Comparison of ENCODE assay signal across 16 cellular contexts in genomic region chr3:126913524-126913923, GRCh38.
DNase-seq lines count a peak whose midpoint lies in the region; ATAC-seq, FAIRE-seq and TF ChIP-seq lines count a peak whose summit lies in the region.
"Had no signal": no experiment of that assay in that cellular context is flagged by ENCODE, and none has a peak within 500 bp of the region (broad histone marks: within the 10 kb centered on the region; RNA-seq: fewer than 3 reads in every experiment).

No MANE protein-coding gene starts in this region.

- H3K27ac ChIP-seq in suprapubic skin (no peak overlapping the region), prostate gland (no peak overlapping the region)

- H3K36me3 ChIP-seq in suprapubic skin (no peaks in the 10 kb centered on the region), prostate gland (no peaks in the 10 kb centered on the region)

- CTCF ChIA-PET in activated CD8-positive, alpha-beta T cell treated with anti-CD3 and anti-CD28 coated beads, Interleukin-2, amount 10 ng/mL, durations not matched to agents 7 days and 5 days (lab: Charles Lee) = no interaction called here

- peak; percentile 6 for DNase-seq in activated CD4-positive, alpha-beta T cell treated with anti-CD3 and anti-CD28 coated beads for 48 hours
- DNase-seq in activated CD4-positive, alpha-beta T cell treated with anti-CD3 and anti-CD28 coated beads, Interleukin-2, amount 50 U/mL, for 1 hour = no peak
- DNase-seq in M059J (ENCODE audit: low read depth) (peak; percentile 75), posterior vena cava (ENCODE audit: low spot score) (peak; percentile 70), suprapubic skin (ENCODE audit: low spot score in 2 of 2) (no peak), H54 (ENCODE audit: insufficient read length, low spot score) (no peak), prostate gland (ENCODE audit: low spot score) (no peak)
- DNase-seq in activated CD8-positive, alpha-beta T cell treated with anti-CD3 and anti-CD28 coated beads, Interleukin-2, amount 10 ng/mL, durations not matched to agents 7 days and 5 days = peak; percentile 43
- DNase-seq: activated naive CD4-positive, alpha-beta T cell treated with anti-CD3 and anti-CD28 coated beads, Interleukin-2, amount 50 U/mL, for 16 hours; effector memory CD4-positive, alpha-beta T cell; foreskin fibroblast; NCI-H446 treated with DMSO at 0.1 percent for 48 hours; nucleus accumbens had no signal

- H3K4me3 Mint-ChIP-seq in activated CD8-positive, alpha-beta T cell treated with anti-CD3 and anti-CD28 coated beads, Interleukin-2, amount 10 ng/mL, durations not matched to agents 7 days and 5 days = no peak overlapping the region

- no peak overlapping the region for H3K27ac Mint-ChIP-seq in activated CD8-positive, alpha-beta T cell treated with anti-CD3 and anti-CD28 coated beads, Interleukin-2, amount 10 ng/mL, durations not matched to agents 7 days and 5 days

- ATAC-seq in activated CD8-positive, alpha-beta T cell treated with anti-CD3 and anti-CD28 coated beads, Interleukin-2, amount 10 ng/mL, durations not matched to agents 7 days and 5 days = no peak

- peaks cover 26% of the 10 kb centered on the region for H3K4me1 ChIP-seq in suprapubic skin
- no peaks in the 10 kb centered on the region for H3K4me1 ChIP-seq in prostate gland (replicated peaks)

- intact Hi-C loops in posterior vena cava (cut with DNase I) = no loop called here
- intact Hi-C loops in prostate gland (cut with DNase I) = no loop called here

- TF ChIP-seq POLR2A in suprapubic skin (IDR thresholded peaks at IDR 0.05) = no peak
- no peak for TF ChIP-seq POLR2A in H54 (IDR thresholded peaks at IDR 0.05; ENCODE audit: low read depth, low read length)
- no peak for TF ChIP-seq POLR2A in prostate gland (IDR thresholded peaks at IDR 0.05)

- POLR2A ChIA-PET in activated CD8-positive, alpha-beta T cell treated with anti-CD3 and anti-CD28 coated beads, Interleukin-2, amount 10 ng/mL, durations not matched to agents 7 days and 5 days (lab: Charles Lee) = no interaction called here

- 91% methylated on average over 6 of the region's 6 CpGs for WGBS in suprapubic skin
- 88% methylated on average over 6 of the region's 6 CpGs for WGBS in prostate gland

- no peak overlapping the region for H3K4me3 ChIP-seq in suprapubic skin
- H3K4me3 ChIP-seq in prostate gland = no peak overlapping the region
- H3K4me3 ChIP-seq: smooth muscle cell had no signal

- TF ChIP-seq CTCF in suprapubic skin (IDR thresholded peaks at IDR 0.05) (no peak), prostate gland (IDR thresholded peaks at IDR 0.05) (no peak)

- H3K36me3 Mint-ChIP-seq in activated CD8-positive, alpha-beta T cell treated with anti-CD3 and anti-CD28 coated beads, Interleukin-2, amount 10 ng/mL, durations not matched to agents 7 days and 5 days (ENCODE audit: low read depth) = peaks cover 18% of the 10 kb centered on the region

- H3K27me3 ChIP-seq in suprapubic skin (no peaks in the 10 kb centered on the region), prostate gland (replicated peaks; ENCODE audit: insufficient read depth) (no peaks in the 10 kb centered on the region)

- no peak for TF ChIP-seq EP300 in suprapubic skin (IDR thresholded peaks at IDR 0.05)

- FAIRE-seq in H54 (lab: Jason Lieb, UNC) = no peak
- FAIRE-seq: D721Med, HTR-8/SVneo had no signal

- H3K4me1 Mint-ChIP-seq in activated CD8-positive, alpha-beta T cell treated with anti-CD3 and anti-CD28 coated beads, Interleukin-2, amount 10 ng/mL, durations not matched to agents 7 days and 5 days (ENCODE audit: low read depth) = peaks cover 68% of the 10 kb centered on the region

- H3K27me3 Mint-ChIP-seq in activated CD8-positive, alpha-beta T cell treated with anti-CD3 and anti-CD28 coated beads, Interleukin-2, amount 10 ng/mL, durations not matched to agents 7 days and 5 days (ENCODE audit: low read depth) = peaks cover 13% of the 10 kb centered on the region

- H3K9me3 Mint-ChIP-seq in activated CD8-positive, alpha-beta T cell treated with anti-CD3 and anti-CD28 coated beads, Interleukin-2, amount 10 ng/mL, durations not matched to agents 7 days and 5 days (ENCODE audit: insufficient read depth) = no peaks in the 10 kb centered on the region

- no peaks in the 10 kb centered on the region for H3K9me3 ChIP-seq in suprapubic skin
- H3K9me3 ChIP-seq in prostate gland = no peaks in the 10 kb centered on the region

Comparison
In these comparisons a context has a peak if more than half of its experiments do, and no peak if none do; other contexts are left out.
1. DNase-seq: peak in activated CD4-positive, alpha-beta T cell treated with anti-CD3 and anti-CD28 coated beads for 48 hours (single experiment), M059J (single experiment), activated CD8-positive, alpha-beta T cell treated with anti-CD3 and anti-CD28 coated beads, Interleukin-2, amount 10 ng/mL, durations not matched to agents 7 days and 5 days (single experiment) and posterior vena cava (single experiment); none in activated CD4-positive, alpha-beta T cell treated with anti-CD3 and anti-CD28 coated beads, Interleukin-2, amount 50 U/mL, for 1 hour (single experiment), suprapubic skin (0 of 2), H54 (single experiment) and prostate gland (single experiment).